Comparison of ENCODE assay signal across 1 cellular context in the genomic region with DNA sequence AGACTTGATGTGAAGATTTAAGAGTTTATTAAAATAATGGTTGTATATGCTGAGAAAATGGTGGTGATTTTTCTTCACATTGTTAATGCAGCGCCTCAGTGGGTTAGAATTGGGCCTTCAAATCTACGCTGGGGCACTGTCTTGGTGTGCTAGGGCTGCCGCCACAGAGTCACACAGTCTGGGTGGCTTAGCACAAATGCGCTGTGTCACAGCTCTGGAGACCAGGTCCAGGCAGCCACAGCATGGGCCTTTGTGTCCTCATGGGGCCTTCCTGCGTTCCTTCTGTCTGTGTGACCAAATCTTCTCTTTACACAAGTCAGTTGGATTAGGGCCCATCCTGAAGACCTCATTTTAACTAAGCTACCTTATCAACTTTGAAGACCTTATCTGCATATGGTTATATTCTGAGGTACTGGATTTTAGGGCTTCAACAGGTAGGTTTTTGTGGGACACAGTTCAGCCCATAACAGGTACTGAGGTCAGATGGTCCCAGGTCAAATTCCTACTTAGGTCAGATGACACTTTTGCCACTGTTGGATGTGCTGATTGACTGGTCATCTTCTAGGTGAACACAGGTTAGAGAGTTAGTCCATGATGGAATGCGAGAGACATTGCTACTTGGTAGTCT.
TF ChIP-seq lines count a peak whose summit lies in the region.

No MANE protein-coding gene starts in this region.

TF ChIP-seq in HepG2, 621 proteins besides CTCF, POLR2A, EP300 and RAD21 (continued from another document):
- TF ChIP-seq, protein P1, sequence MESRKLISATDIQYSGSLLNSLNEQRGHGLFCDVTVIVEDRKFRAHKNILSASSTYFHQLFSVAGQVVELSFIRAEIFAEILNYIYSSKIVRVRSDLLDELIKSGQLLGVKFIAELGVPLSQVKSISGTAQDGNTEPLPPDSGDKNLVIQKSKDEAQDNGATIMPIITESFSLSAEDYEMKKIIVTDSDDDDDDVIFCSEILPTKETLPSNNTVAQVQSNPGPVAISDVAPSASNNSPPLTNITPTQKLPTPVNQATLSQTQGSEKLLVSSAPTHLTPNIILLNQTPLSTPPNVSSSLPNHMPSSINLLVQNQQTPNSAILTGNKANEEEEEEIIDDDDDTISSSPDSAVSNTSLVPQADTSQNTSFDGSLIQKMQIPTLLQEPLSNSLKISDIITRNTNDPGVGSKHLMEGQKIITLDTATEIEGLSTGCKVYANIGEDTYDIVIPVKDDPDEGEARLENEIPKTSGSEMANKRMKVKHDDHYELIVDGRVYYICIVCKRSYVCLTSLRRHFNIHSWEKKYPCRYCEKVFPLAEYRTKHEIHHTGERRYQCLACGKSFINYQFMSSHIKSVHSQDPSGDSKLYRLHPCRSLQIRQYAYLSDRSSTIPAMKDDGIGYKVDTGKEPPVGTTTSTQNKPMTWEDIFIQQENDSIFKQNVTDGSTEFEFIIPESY (CRISPR knock-in tag; IDR thresholded peaks at IDR 0.05) = peak; percentile 49; the same call in 1 of the 2 replicates
- TF ChIP-seq, protein P2, sequence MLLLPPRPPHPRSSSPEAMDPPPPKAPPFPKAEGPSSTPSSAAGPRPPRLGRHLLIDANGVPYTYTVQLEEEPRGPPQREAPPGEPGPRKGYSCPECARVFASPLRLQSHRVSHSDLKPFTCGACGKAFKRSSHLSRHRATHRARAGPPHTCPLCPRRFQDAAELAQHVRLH (CRISPR knock-in tag; IDR thresholded peaks at IDR 0.05; ENCODE audit: borderline replicate concordance, low read depth) = no peak
- TF ChIP-seq SSRP1 (CRISPR knock-in tag; IDR thresholded peaks at IDR 0.05) = no peak
TF ChIP-seq in HepG2: peak in this region for 1.
